Comparison of ENCODE assay signal across 8 cellular contexts in genomic region chr9:94014066-94014654, GRCh38. TPM values are rescaled to one million over a fixed set of nuclear protein-coding genes. Genes with fewer than 3 reads are reported as not detected.
DNase-seq lines count a peak whose midpoint lies in the region; ATAC-seq and TF ChIP-seq lines count a peak whose summit lies in the region.

No MANE protein-coding gene starts in this region.

- H3K27me3 Mint-ChIP-seq in Calu3 (ENCODE audit: unreplicated experiment), result peaks cover 18% of the 10 kb centered on the region

- no peak overlapping the region for H3K27ac Mint-ChIP-seq in Calu3 (ENCODE audit: unreplicated experiment)

- ATAC-seq in upper lobe of right lung (peak; percentile 56), GM21423 (IDR thresholded peaks at IDR 0.05; ENCODE audit: unreplicated experiment) (no peak), GM21786 (IDR thresholded peaks at IDR 0.05; ENCODE audit: unreplicated experiment) (no peak)

- no peaks in the 10 kb centered on the region for H3K9me3 Mint-ChIP-seq in Calu3 (ENCODE audit: low read depth, unreplicated experiment)

- no peaks in the 10 kb centered on the region for H3K4me1 Mint-ChIP-seq in Calu3 (ENCODE audit: low read depth, unreplicated experiment)

- no peak overlapping the region for H3K4me3 Mint-ChIP-seq in Calu3 (ENCODE audit: low read depth, unreplicated experiment)

- H3K4me1 ChIP-seq in upper lobe of right lung, result peaks cover 13% of the 10 kb centered on the region

- no peak overlapping the region for H3K27ac ChIP-seq in upper lobe of right lung

- no peak overlapping the region for H3K4me3 ChIP-seq in upper lobe of right lung

- peak; percentile 29 for TF ChIP-seq CTCF in Calu3 (IDR thresholded peaks at IDR 0.05; ENCODE audit: unreplicated experiment)
- TF ChIP-seq CTCF in upper lobe of right lung (IDR thresholded peaks at IDR 0.05), result peak; percentile 62

- H3K27me3 ChIP-seq in upper lobe of right lung, result no peaks in the 10 kb centered on the region

- DNase-seq in Calu3 (no peak), HuH-7 (ENCODE audit: low spot score) (peak; percentile 30), SKM-1 treated with dmso at 0.1 percent for 144 hours (lab: John Stamatoyannopoulos, UW; ENCODE audit: unreplicated experiment) (peak; percentile 24), hepatic stellate cell (ENCODE audit: low spot score) (peak; percentile 36), upper lobe of right lung (no peak), NCI-H526 treated with DMSO at 0.1 percent for 48 hours (lab: John Stamatoyannopoulos, UW) (no peak)

- no TSS peak for BruUV-seq in Calu3 (replicated peaks; lab: Mats Ljungman, UMichigan)

- CTCF ChIA-PET in Calu3 (lab: Charles Lee), result interaction anchor here (0.7 to 2.1 kb wide), 4 partner anchors 152 to 1626 kb away, joined by 3 to 20 read pairs (median 4); no protein-coding TSS in a partner anchor

- H3K36me3 Mint-ChIP-seq in Calu3 (ENCODE audit: insufficient read depth, unreplicated experiment), result no peaks in the 10 kb centered on the region

- no peaks in the 10 kb centered on the region for H3K36me3 ChIP-seq in upper lobe of right lung

- no peaks in the 10 kb centered on the region for H3K9me3 ChIP-seq in upper lobe of right lung

- intact Hi-C loops in Calu3 (cut with micrococcal nuclease; ENCODE audit: unreplicated experiment) (loop anchor here (1.0 kb wide), 1 partner anchor 199 kb away; no protein-coding TSS in a partner anchor), upper lobe of right lung (cut with DNase I) (no loop called here)

RNA-seq across cellular contexts. Expression of gene BARX1, which starts 59.0 kb away (rescaled TPM):
- total RNA-seq in Calu3 (2022) (not detected in 2 replicates), upper lobe of right lung (not detected)

Comparison
In these comparisons a context has a peak if more than half of its experiments do, and no peak if none do; other contexts are left out.
1. DNase-seq: peak in HuH-7 (single experiment), SKM-1 treated with dmso at 0.1 percent for 144 hours (single experiment) and hepatic stellate cell (single experiment); none in Calu3 (single experiment), upper lobe of right lung (single experiment) and NCI-H526 treated with DMSO at 0.1 percent for 48 hours (single experiment).